Comparison of ENCODE assay signal across 1 cellular context in the genomic region with DNA sequence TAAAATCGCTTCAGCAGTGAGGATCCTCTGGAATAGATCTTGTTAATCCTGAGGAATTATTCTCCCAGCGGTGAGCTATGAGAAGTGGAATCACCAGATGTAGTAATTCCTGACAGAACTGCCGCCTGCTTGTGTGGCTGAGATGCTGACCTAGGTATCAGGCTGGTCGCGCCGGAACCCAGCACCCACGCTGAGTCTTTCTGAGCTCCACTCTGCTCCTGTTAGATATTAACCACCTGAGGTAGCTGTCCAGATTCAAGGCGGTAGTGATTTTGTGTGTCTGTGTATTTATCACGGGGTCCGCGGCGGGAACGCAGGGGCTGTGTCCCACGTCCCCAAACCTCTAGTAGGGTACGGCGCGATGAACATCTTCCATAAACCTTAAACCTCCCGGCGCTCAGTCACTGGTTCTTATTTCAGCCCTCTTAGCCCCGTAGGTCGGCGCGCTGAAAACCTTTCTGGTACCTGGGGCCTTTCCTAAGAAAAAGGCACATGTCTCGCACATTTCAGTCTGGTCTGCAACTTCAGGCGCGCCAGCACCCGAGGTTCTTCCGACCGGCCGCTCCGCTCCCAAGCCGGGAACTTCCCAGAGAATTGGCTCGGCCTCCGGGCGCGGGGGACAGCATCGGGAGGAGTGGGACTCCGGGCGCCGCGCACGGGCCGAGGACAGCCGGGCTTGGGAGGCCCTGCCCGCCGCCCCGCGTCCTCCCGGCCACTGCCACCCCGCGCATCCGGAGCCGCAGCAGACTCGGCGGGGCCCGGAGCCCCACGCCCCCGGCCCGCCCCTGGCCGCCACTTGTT.
TF ChIP-seq lines count a peak whose summit lies in the region.

No MANE protein-coding gene starts in this region.

TF ChIP-seq in HepG2, 621 proteins besides CTCF, POLR2A, EP300 and RAD21 (continued from another document and continues in another):
- TF ChIP-seq, protein P1, sequence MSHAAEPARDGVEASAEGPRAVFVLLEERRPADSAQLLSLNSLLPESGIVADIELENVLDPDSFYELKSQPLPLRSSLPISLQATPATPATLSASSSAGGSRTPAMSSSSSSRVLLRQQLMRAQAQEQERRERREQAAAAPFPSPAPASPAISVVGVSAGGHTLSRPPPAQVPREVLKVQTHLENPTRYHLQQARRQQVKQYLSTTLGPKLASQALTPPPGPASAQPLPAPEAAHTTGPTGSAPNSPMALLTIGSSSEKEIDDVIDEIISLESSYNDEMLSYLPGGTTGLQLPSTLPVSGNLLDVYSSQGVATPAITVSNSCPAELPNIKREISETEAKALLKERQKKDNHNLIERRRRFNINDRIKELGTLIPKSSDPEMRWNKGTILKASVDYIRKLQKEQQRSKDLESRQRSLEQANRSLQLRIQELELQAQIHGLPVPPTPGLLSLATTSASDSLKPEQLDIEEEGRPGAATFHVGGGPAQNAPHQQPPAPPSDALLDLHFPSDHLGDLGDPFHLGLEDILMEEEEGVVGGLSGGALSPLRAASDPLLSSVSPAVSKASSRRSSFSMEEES (CRISPR knock-in tag; IDR thresholded peaks at IDR 0.05): no peak; the same call in 1 of the 2 replicates
- TF ChIP-seq U2AF1 (optimal IDR thresholded peaks at IDR 0.05; ENCODE audit: low read depth, low read length) (no peak), GATAD1 (CRISPR knock-in tag; IDR thresholded peaks at IDR 0.05) (no peak), ZNF234 (CRISPR knock-in tag; conservative IDR thresholded peaks at IDR 0.05) (0 out of 2 replicates have a peak, but pooled peaks have one; percentile 43), PHF5A (CRISPR knock-in tag; IDR thresholded peaks at IDR 0.05; ENCODE audit: low read depth, unreplicated experiment) (no peak), ZNF670 (CRISPR knock-in tag; IDR thresholded peaks at IDR 0.05; ENCODE audit: borderline replicate concordance) (peak; percentile 14; the same call in 1 of the 2 replicates), ZC3H13 (CRISPR knock-in tag; IDR thresholded peaks at IDR 0.05) (0 out of 2 replicates have a peak, but pooled peaks have one; percentile 67), ZNF749 (CRISPR knock-in tag; IDR thresholded peaks at IDR 0.05; ENCODE audit: borderline replicate concordance) (no peak; the same call in 1 of the 2 replicates), ZNF138 (CRISPR knock-in tag; IDR thresholded peaks at IDR 0.05; ENCODE audit: low read depth) (no peak; the same call in 1 of the 2 replicates), DPF2 (CRISPR knock-in tag; IDR thresholded peaks at IDR 0.05; ENCODE audit: borderline replicate concordance, low read depth) (no peak), KAT2B (IDR thresholded peaks at IDR 0.05; ENCODE audit: borderline replicate concordance, low read depth, low read length) (no peak), SAP130 (CRISPR knock-in tag; IDR thresholded peaks at IDR 0.05; ENCODE audit: low read depth) (no peak; the same call in 1 of the 2 replicates), NKX3-1 (CRISPR knock-in tag; IDR thresholded peaks at IDR 0.05) (peak; percentile 31; the same call in 1 of the 2 replicates), XBP1 (CRISPR knock-in tag; IDR thresholded peaks at IDR 0.05) (no peak), ZNF782 (CRISPR knock-in tag; IDR thresholded peaks at IDR 0.05; ENCODE audit: borderline replicate concordance) (0 out of 2 replicates have a peak, but pooled peaks have one; percentile 74), ZNF891 (CRISPR knock-in tag; IDR thresholded peaks at IDR 0.05) (0 out of 2 replicates have a peak, but pooled peaks have one; percentile 25), ZMAT3 (CRISPR knock-in tag; conservative IDR thresholded peaks at IDR 0.05) (0 out of 2 replicates have a peak, but pooled peaks have one; percentile 19), ASH2L (IDR thresholded peaks at IDR 0.05; ENCODE audit: insufficient read length, low read depth, low read length) (peak; percentile 88), MBD4 (IDR thresholded peaks at IDR 0.05; ENCODE audit: borderline replicate concordance, low read length) (no peak), ZNF75D (CRISPR knock-in tag; IDR thresholded peaks at IDR 0.05; ENCODE audit: borderline replicate concordance) (no peak), MIER3 (CRISPR knock-in tag; IDR thresholded peaks at IDR 0.05; ENCODE audit: borderline replicate concordance) (no peak), ZNF703 (CRISPR knock-in tag; IDR thresholded peaks at IDR 0.05; ENCODE audit: borderline replicate concordance) (peak; percentile 28; the same call in 1 of the 2 replicates), GTF3A (CRISPR knock-in tag; conservative IDR thresholded peaks at IDR 0.05) (peak; percentile 65; the same call in 1 of the 2 replicates), EEA1 (CRISPR knock-in tag; IDR thresholded peaks at IDR 0.05; ENCODE audit: borderline replicate concordance) (peak; percentile 49; the same call in 1 of the 2 replicates), ZNF441 (CRISPR knock-in tag; IDR thresholded peaks at IDR 0.05; ENCODE audit: borderline replicate concordance) (no peak), ZNF10 (CRISPR knock-in tag; IDR thresholded peaks at IDR 0.05; ENCODE audit: borderline replicate concordance, low read depth) (no peak), ERF (CRISPR knock-in tag; IDR thresholded peaks at IDR 0.05) (no peak; the same call in 1 of the 2 replicates), TCF7 (IDR thresholded peaks at IDR 0.05; ENCODE audit: low read depth) (no peak), FOXM1 (CRISPR knock-in tag; IDR thresholded peaks at IDR 0.05) (no peak), BORCS8-MEF2B (CRISPR knock-in tag; IDR thresholded peaks at IDR 0.05) (no peak), TOE1 (CRISPR knock-in tag; IDR thresholded peaks at IDR 0.05) (no peak), ZNF564 (CRISPR knock-in tag; IDR thresholded peaks at IDR 0.05) (0 out of 2 replicates have a peak, but pooled peaks have one; percentile 63), BRD4 (CRISPR knock-in tag; IDR thresholded peaks at IDR 0.05) (peak; percentile 17; the same call in 1 of the 2 replicates)
- TF ChIP-seq, protein P2, sequence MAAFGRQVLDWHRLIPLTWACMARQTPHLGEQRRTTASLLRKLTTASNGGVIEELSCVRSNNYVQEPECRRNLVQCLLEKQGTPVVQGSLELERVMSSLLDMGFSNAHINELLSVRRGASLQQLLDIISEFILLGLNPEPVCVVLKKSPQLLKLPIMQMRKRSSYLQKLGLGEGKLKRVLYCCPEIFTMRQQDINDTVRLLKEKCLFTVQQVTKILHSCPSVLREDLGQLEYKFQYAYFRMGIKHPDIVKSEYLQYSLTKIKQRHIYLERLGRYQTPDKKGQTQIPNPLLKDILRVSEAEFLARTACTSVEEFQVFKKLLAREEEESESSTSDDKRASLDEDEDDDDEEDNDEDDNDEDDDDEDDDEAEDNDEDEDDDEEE (CRISPR knock-in tag; IDR thresholded peaks at IDR 0.05): no peak
- TF ChIP-seq, protein P3, sequence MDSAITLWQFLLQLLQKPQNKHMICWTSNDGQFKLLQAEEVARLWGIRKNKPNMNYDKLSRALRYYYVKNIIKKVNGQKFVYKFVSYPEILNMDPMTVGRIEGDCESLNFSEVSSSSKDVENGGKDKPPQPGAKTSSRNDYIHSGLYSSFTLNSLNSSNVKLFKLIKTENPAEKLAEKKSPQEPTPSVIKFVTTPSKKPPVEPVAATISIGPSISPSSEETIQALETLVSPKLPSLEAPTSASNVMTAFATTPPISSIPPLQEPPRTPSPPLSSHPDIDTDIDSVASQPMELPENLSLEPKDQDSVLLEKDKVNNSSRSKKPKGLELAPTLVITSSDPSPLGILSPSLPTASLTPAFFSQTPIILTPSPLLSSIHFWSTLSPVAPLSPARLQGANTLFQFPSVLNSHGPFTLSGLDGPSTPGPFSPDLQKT (CRISPR knock-in tag; IDR thresholded peaks at IDR 0.05; ENCODE audit: borderline replicate concordance): no peak
- TF ChIP-seq, protein P4, sequence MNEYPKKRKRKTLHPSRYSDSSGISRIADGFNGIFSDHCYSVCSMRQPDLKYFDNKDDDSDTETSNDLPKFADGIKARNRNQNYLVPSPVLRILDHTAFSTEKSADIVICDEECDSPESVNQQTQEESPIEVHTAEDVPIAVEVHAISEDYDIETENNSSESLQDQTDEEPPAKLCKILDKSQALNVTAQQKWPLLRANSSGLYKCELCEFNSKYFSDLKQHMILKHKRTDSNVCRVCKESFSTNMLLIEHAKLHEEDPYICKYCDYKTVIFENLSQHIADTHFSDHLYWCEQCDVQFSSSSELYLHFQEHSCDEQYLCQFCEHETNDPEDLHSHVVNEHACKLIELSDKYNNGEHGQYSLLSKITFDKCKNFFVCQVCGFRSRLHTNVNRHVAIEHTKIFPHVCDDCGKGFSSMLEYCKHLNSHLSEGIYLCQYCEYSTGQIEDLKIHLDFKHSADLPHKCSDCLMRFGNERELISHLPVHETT (CRISPR knock-in tag; conservative IDR thresholded peaks at IDR 0.05): no peak; the same call in 1 of the 2 replicates
- TF ChIP-seq, protein P5, sequence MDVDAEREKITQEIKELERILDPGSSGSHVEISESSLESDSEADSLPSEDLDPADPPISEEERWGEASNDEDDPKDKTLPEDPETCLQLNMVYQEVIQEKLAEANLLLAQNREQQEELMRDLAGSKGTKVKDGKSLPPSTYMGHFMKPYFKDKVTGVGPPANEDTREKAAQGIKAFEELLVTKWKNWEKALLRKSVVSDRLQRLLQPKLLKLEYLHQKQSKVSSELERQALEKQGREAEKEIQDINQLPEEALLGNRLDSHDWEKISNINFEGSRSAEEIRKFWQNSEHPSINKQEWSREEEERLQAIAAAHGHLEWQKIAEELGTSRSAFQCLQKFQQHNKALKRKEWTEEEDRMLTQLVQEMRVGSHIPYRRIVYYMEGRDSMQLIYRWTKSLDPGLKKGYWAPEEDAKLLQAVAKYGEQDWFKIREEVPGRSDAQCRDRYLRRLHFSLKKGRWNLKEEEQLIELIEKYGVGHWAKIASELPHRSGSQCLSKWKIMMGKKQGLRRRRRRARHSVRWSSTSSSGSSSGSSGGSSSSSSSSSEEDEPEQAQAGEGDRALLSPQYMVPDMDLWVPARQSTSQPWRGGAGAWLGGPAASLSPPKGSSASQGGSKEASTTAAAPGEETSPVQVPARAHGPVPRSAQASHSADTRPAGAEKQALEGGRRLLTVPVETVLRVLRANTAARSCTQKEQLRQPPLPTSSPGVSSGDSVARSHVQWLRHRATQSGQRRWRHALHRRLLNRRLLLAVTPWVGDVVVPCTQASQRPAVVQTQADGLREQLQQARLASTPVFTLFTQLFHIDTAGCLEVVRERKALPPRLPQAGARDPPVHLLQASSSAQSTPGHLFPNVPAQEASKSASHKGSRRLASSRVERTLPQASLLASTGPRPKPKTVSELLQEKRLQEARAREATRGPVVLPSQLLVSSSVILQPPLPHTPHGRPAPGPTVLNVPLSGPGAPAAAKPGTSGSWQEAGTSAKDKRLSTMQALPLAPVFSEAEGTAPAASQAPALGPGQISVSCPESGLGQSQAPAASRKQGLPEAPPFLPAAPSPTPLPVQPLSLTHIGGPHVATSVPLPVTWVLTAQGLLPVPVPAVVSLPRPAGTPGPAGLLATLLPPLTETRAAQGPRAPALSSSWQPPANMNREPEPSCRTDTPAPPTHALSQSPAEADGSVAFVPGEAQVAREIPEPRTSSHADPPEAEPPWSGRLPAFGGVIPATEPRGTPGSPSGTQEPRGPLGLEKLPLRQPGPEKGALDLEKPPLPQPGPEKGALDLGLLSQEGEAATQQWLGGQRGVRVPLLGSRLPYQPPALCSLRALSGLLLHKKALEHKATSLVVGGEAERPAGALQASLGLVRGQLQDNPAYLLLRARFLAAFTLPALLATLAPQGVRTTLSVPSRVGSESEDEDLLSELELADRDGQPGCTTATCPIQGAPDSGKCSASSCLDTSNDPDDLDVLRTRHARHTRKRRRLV (CRISPR knock-in tag; IDR thresholded peaks at IDR 0.05): no peak
- TF ChIP-seq, protein P6, sequence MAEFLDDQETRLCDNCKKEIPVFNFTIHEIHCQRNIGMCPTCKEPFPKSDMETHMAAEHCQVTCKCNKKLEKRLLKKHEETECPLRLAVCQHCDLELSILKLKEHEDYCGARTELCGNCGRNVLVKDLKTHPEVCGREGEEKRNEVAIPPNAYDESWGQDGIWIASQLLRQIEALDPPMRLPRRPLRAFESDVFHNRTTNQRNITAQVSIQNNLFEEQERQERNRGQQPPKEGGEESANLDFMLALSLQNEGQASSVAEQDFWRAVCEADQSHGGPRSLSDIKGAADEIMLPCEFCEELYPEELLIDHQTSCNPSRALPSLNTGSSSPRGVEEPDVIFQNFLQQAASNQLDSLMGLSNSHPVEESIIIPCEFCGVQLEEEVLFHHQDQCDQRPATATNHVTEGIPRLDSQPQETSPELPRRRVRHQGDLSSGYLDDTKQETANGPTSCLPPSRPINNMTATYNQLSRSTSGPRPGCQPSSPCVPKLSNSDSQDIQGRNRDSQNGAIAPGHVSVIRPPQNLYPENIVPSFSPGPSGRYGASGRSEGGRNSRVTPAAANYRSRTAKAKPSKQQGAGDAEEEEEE (CRISPR knock-in tag; IDR thresholded peaks at IDR 0.05; ENCODE audit: borderline replicate concordance): no peak
- TF ChIP-seq, protein P7, sequence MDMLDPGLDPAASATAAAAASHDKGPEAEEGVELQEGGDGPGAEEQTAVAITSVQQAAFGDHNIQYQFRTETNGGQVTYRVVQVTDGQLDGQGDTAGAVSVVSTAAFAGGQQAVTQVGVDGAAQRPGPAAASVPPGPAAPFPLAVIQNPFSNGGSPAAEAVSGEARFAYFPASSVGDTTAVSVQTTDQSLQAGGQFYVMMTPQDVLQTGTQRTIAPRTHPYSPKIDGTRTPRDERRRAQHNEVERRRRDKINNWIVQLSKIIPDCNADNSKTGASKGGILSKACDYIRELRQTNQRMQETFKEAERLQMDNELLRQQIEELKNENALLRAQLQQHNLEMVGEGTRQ (IDR thresholded peaks at IDR 0.05; ENCODE audit: low read depth, low read length): no peak
- TF ChIP-seq, protein P7 (CRISPR knock-in tag; IDR thresholded peaks at IDR 0.05; ENCODE audit: borderline replicate concordance): no peak
- TF ChIP-seq, protein P8, sequence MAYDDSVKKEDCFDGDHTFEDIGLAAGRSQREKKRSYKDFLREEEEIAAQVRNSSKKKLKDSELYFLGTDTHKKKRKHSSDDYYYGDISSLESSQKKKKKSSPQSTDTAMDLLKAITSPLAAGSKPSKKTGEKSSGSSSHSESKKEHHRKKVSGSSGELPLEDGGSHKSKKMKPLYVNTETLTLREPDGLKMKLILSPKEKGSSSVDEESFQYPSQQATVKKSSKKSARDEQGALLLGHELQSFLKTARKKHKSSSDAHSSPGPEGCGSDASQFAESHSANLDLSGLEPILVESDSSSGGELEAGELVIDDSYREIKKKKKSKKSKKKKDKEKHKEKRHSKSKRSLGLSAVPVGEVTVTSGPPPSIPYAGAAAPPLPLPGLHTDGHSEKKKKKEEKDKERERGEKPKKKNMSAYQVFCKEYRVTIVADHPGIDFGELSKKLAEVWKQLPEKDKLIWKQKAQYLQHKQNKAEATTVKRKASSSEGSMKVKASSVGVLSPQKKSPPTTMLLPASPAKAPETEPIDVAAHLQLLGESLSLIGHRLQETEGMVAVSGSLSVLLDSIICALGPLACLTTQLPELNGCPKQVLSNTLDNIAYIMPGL (CRISPR knock-in tag; IDR thresholded peaks at IDR 0.05; ENCODE audit: borderline replicate concordance in 1 of 2, low read depth in 1 of 2): no peak; a peak in 1 of 4 replicates
